In genomic region chr5:154368041-154368800, GRCh38 we compare ENCODE assay signal across 1 cellular context.
TF ChIP-seq lines count a peak whose summit lies in the region.

No MANE protein-coding gene starts in this region.

TF ChIP-seq in HEK293, 187 proteins besides CTCF, POLR2A, EP300 and RAD21 (continued from another document):
- TF ChIP-seq ZNF354C (tag by site-specific recombination; IDR thresholded peaks at IDR 0.05; ENCODE audit: borderline replicate concordance, low read depth) (no peak), ZNF544 (tag by site-specific recombination; IDR thresholded peaks at IDR 0.05) (no peak), ZFP3 (tag by site-specific recombination; IDR thresholded peaks at IDR 0.05; ENCODE audit: low read depth) (no peak), ZNF645 (tag by site-specific recombination; IDR thresholded peaks at IDR 0.05) (no peak), ZNF558 (tag by site-specific recombination; IDR thresholded peaks at IDR 0.05) (no peak)
TF ChIP-seq in HEK293: peak in this region for 18.
